1 cellular context compared by ENCODE assay signal in genomic region chr2:67318966-67319590, GRCh38.
TF ChIP-seq lines count a peak whose summit lies in the region.

No MANE protein-coding gene starts in this region.

TF ChIP-seq in SK-N-SH, 30 proteins besides CTCF, POLR2A, EP300 and RAD21:
- TF ChIP-seq CHD2 (IDR thresholded peaks at IDR 0.05; ENCODE audit: low read length, partially characterized antibody) (no peak), POLR2AphosphoS5 (IDR thresholded peaks at IDR 0.05; ENCODE audit: low read depth, low read length) (0 out of 2 replicates have a peak, but pooled peaks have one; percentile 28), FOSL2 (IDR thresholded peaks at IDR 0.05; ENCODE audit: borderline replicate concordance, low read depth) (peak; percentile 42; the same call in 1 of the 2 replicates), MAX (IDR thresholded peaks at IDR 0.05; ENCODE audit: low read depth) (0 out of 2 replicates have a peak, but pooled peaks have one; percentile 11), USF2 (IDR thresholded peaks at IDR 0.05; ENCODE audit: borderline replicate concordance, low read depth, low read length) (no peak), JUND (IDR thresholded peaks at IDR 0.05) (peak; percentile 72), TCF12 (IDR thresholded peaks at IDR 0.05) (peak; percentile 79), NRF1 (IDR thresholded peaks at IDR 0.05; ENCODE audit: low read depth, low read length) (no peak), PBX3 (IDR thresholded peaks at IDR 0.05) (peak; percentile 90), FOXM1 (IDR thresholded peaks at IDR 0.05; ENCODE audit: low read depth) (0 out of 2 replicates have a peak, but pooled peaks have one; percentile 50), NFIC (IDR thresholded peaks at IDR 0.05; ENCODE audit: borderline replicate concordance) (peak; percentile 46; the same call in 1 of the 2 replicates), TAF1 (IDR thresholded peaks at IDR 0.05; ENCODE audit: borderline replicate concordance, low read depth, low read length) (no peak), TEAD4 (IDR thresholded peaks at IDR 0.05; ENCODE audit: borderline replicate concordance, insufficient read depth) (peak; percentile 45; the same call in 1 of the 2 replicates), GABPA (IDR thresholded peaks at IDR 0.05; ENCODE audit: low read depth) (no peak)
TF ChIP-seq in SK-N-SH: peak in this region for 9.
